In genomic region chr2:54724560-54725342, GRCh38 we compare ENCODE assay signal across 8 cellular contexts. TPM values are rescaled to one million over a fixed set of nuclear protein-coding genes. Genes with fewer than 3 reads are reported as not detected.
DNase-seq lines count a peak whose midpoint lies in the region; ATAC-seq and TF ChIP-seq lines count a peak whose summit lies in the region.

No MANE protein-coding gene starts in this region.

- no peak overlapping the region for H3K27ac ChIP-seq in HUES6 (ENCODE audit: low read depth, low read length)
- H3K27ac ChIP-seq in esophagus (ENCODE audit: low read depth in 2 of 2, low read length in 1 of 2), result no peak overlapping the region

- 1 to 2% methylated on average over 83 to 87 of the region's 87 CpGs for WGBS in esophagus, 2 donors

- H3K9me3 ChIP-seq in HUES6 (ENCODE audit: control insufficient read depth, insufficient read depth, low read depth, low read length), result no peaks in the 10 kb centered on the region
- no peaks in the 10 kb centered on the region for H3K9me3 ChIP-seq in esophagus (ENCODE audit: control insufficient read depth in 2 of 2, insufficient read depth in 1 of 2, low read depth in 1 of 2, low read length in 1 of 2)

- H3K27me3 Mint-ChIP-seq in Calu3 (ENCODE audit: unreplicated experiment), result peaks cover 45% of the 10 kb centered on the region
- H3K27me3 Mint-ChIP-seq in activated CD4-positive, alpha-beta T cell treated with anti-CD3 and anti-CD28 coated beads, Interleukin-2, amount 10 ng/mL, durations not matched to agents 24 days and 14 days, result peaks cover 74% of the 10 kb centered on the region
- peaks cover 31 to 42% of the 10 kb centered on the region in 2 donors for H3K27me3 Mint-ChIP-seq in natural killer cell treated with Interleukin-12 subunit alpha and Interleukin-12 subunit beta and Interleukin-15 and Interleukin-18, amount 100 ng/mL, for 72 hours

- peaks cover 18% of the 10 kb centered on the region for H3K4me1 Mint-ChIP-seq in Calu3 (ENCODE audit: low read depth, unreplicated experiment)
- peaks cover 13% of the 10 kb centered on the region for H3K4me1 Mint-ChIP-seq in activated CD4-positive, alpha-beta T cell treated with anti-CD3 and anti-CD28 coated beads, Interleukin-2, amount 10 ng/mL, durations not matched to agents 24 days and 14 days
- peaks cover 10% of the 10 kb centered on the region in 2 donors for H3K4me1 Mint-ChIP-seq in natural killer cell treated with Interleukin-12 subunit alpha and Interleukin-12 subunit beta and Interleukin-15 and Interleukin-18, amount 100 ng/mL, for 72 hours (ENCODE audit: low read depth in 2 of 2)

- H3K4me1 ChIP-seq in HUES6 (ENCODE audit: control insufficient read depth, insufficient read depth, low read length) (no peaks in the 10 kb centered on the region), esophagus (ENCODE audit: control insufficient read depth in 2 of 2, insufficient read depth in 2 of 2, low read length in 1 of 2) (no peaks in the 10 kb centered on the region)

- no peak overlapping the region for H3K9ac ChIP-seq in HUES6 (ENCODE audit: low read length)

- H3K36me3 ChIP-seq in HUES6 (ENCODE audit: control insufficient read depth, insufficient read depth, low read length) (no peaks in the 10 kb centered on the region), esophagus (ENCODE audit: control insufficient read depth in 2 of 2, insufficient read depth in 2 of 2, low read length in 1 of 2) (no peaks in the 10 kb centered on the region)

- ATAC-seq in natural killer cell treated with Interleukin-12 subunit alpha and Interleukin-12 subunit beta and Interleukin-15 and Interleukin-18, amount 100 ng/mL, for 72 hours, result no peak
- ATAC-seq in HG03280 (IDR thresholded peaks at IDR 0.05; ENCODE audit: unreplicated experiment), result no peak
- ATAC-seq in GM19395 (IDR thresholded peaks at IDR 0.05; ENCODE audit: unreplicated experiment), result no peak

- CTCF ChIA-PET in Calu3 (lab: Charles Lee), result no interaction called here

- H3K4me3 Mint-ChIP-seq in Calu3 (ENCODE audit: low read depth, unreplicated experiment), result peak overlapping the region; percentile 91
- H3K4me3 Mint-ChIP-seq in activated CD4-positive, alpha-beta T cell treated with anti-CD3 and anti-CD28 coated beads, Interleukin-2, amount 10 ng/mL, durations not matched to agents 24 days and 14 days, result peak overlapping the region; percentile 96
- peak overlapping the region; percentile 94 for H3K4me3 Mint-ChIP-seq in natural killer cell treated with Interleukin-12 subunit alpha and Interleukin-12 subunit beta and Interleukin-15 and Interleukin-18, amount 100 ng/mL, for 72 hours

- H3K27ac Mint-ChIP-seq in Calu3 (ENCODE audit: unreplicated experiment), result peak overlapping the region; percentile 44
- H3K27ac Mint-ChIP-seq in activated CD4-positive, alpha-beta T cell treated with anti-CD3 and anti-CD28 coated beads, Interleukin-2, amount 10 ng/mL, durations not matched to agents 24 days and 14 days, result no peak overlapping the region
- peak overlapping the region in 1 of 2 donors; percentile 7 for H3K27ac Mint-ChIP-seq in natural killer cell treated with Interleukin-12 subunit alpha and Interleukin-12 subunit beta and Interleukin-15 and Interleukin-18, amount 100 ng/mL, for 72 hours

- no peak for TF ChIP-seq CTCF in Calu3 (IDR thresholded peaks at IDR 0.05; ENCODE audit: unreplicated experiment)

- peak overlapping the region; percentile 93 for H3K4me3 ChIP-seq in HUES6 (ENCODE audit: low read depth, low read length)
- H3K4me3 ChIP-seq in esophagus (ENCODE audit: low read depth in 1 of 2, low read length in 2 of 2), result peak overlapping the region; percentile 33 to 49

- peaks cover 19% of the 10 kb centered on the region for H3K36me3 Mint-ChIP-seq in Calu3 (ENCODE audit: insufficient read depth, unreplicated experiment)
- H3K36me3 Mint-ChIP-seq in activated CD4-positive, alpha-beta T cell treated with anti-CD3 and anti-CD28 coated beads, Interleukin-2, amount 10 ng/mL, durations not matched to agents 24 days and 14 days (ENCODE audit: low read depth), result no peaks in the 10 kb centered on the region
- no peaks in the 10 kb centered on the region for H3K36me3 Mint-ChIP-seq in natural killer cell treated with Interleukin-12 subunit alpha and Interleukin-12 subunit beta and Interleukin-15 and Interleukin-18, amount 100 ng/mL, for 72 hours

- no peaks in the 10 kb centered on the region for H3K9me3 Mint-ChIP-seq in Calu3 (ENCODE audit: low read depth, unreplicated experiment)
- no peaks in the 10 kb centered on the region for H3K9me3 Mint-ChIP-seq in activated CD4-positive, alpha-beta T cell treated with anti-CD3 and anti-CD28 coated beads, Interleukin-2, amount 10 ng/mL, durations not matched to agents 24 days and 14 days
- H3K9me3 Mint-ChIP-seq in natural killer cell treated with Interleukin-12 subunit alpha and Interleukin-12 subunit beta and Interleukin-15 and Interleukin-18, amount 100 ng/mL, for 72 hours, result no peaks in the 10 kb centered on the region

- intact Hi-C loops in Calu3 (cut with micrococcal nuclease; ENCODE audit: unreplicated experiment), result loop anchor here (1.0 kb wide), 1 partner anchor 44 kb away; no protein-coding TSS in a partner anchor
- intact Hi-C loops in activated CD4-positive, alpha-beta T cell treated with anti-CD3 and anti-CD28 coated beads, Interleukin-2, amount 10 ng/mL, durations not matched to agents 24 days and 14 days (cut with micrococcal nuclease), result loop anchor here (5.0 kb wide), 4 partner anchors 202 to 968 kb away; partner anchors contain the start of genes PNPT1 and RTN4

- peak; percentile 19 for DNase-seq in Calu3
- peak; percentile 77 for DNase-seq in activated CD4-positive, alpha-beta T cell treated with anti-CD3 and anti-CD28 coated beads, Interleukin-2, amount 10 ng/mL, durations not matched to agents 24 days and 14 days
- DNase-seq in natural killer cell treated with Interleukin-12 subunit alpha and Interleukin-12 subunit beta and Interleukin-15 and Interleukin-18, amount 100 ng/mL, for 72 hours (ENCODE audit: low spot score), result no peak
- DNase-seq in NOMO-1 treated with dmso at 0.1 percent for 144 hours (lab: John Stamatoyannopoulos, UW; ENCODE audit: unreplicated experiment), result no peak

- peaks cover 52% of the 10 kb centered on the region for H3K27me3 ChIP-seq in HUES6 (ENCODE audit: control insufficient read depth, insufficient read depth, low read length)
- no peaks in the 10 kb centered on the region for H3K27me3 ChIP-seq in esophagus (ENCODE audit: control insufficient read depth in 1 of 2, insufficient read depth in 2 of 2, low read length in 2 of 2)

- BruUV-seq in Calu3 (replicated peaks; lab: Mats Ljungman, UMichigan), result no TSS peak

RNA-seq across cellular contexts. Expression of gene EML6, which starts 1.3 kb away (rescaled TPM):
- total RNA-seq in Calu3 (2022), result 0.45 and 1.1 TPM in 2 replicates
- 0.77 and 0.83 TPM in 2 replicates for total RNA-seq in activated CD4-positive, alpha-beta T cell treated with anti-CD3 and anti-CD28 coated beads, Interleukin-2, amount 10 ng/mL, durations not matched to agents 24 days and 14 days
- polyA plus RNA-seq in esophagus, result 1 to 10 TPM in 1 of 2 donors, under 1 TPM in 1; 0.88 to 1.3 TPM
- total RNA-seq in natural killer cell treated with Interleukin-12 subunit alpha and Interleukin-12 subunit beta and Interleukin-15 and Interleukin-18, amount 100 ng/mL, for 72 hours, result 1 to 10 TPM; 1.0 to 1.1 TPM

Comparison
In these comparisons a context has a peak if more than half of its experiments do, and no peak if none do; other contexts are left out.
1. DNase-seq: peak in Calu3 (single experiment) and activated CD4-positive, alpha-beta T cell treated with anti-CD3 and anti-CD28 coated beads, Interleukin-2, amount 10 ng/mL, durations not matched to agents 24 days and 14 days (single experiment); none in natural killer cell treated with Interleukin-12 subunit alpha and Interleukin-12 subunit beta and Interleukin-15 and Interleukin-18, amount 100 ng/mL, for 72 hours (single experiment) and NOMO-1 treated with dmso at 0.1 percent for 144 hours (single experiment).
2. Peak in every context shown above with its lines, with median percentiles within 50 percentile points of each other: H3K4me3 Mint-ChIP-seq.